In the genomic region with DNA sequence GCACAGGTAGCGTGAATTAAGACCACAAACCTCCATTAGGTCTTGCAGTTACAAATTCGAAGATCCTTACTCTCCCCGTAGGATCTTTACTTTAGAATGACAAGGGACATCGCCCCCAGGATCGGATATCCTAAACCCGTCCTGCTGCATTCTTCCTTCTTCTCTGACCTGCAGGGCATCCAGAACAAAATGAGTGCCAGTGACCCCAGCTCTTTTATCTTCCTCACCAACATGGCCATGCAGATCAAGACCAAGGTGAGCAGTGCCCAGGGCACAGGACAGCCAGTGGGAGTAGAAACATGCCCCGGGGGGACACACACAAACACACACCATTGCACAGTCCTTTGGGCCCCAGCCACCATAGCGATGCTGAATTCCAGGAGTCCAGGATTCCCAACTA, we compare ENCODE assay signal across 30 cellular contexts. TPM values are rescaled to one million over a fixed set of nuclear protein-coding genes. Genes with fewer than 3 reads are reported as not detected.
DNase-seq lines count a peak whose midpoint lies in the region; ATAC-seq, FAIRE-seq and TF ChIP-seq lines count a peak whose summit lies in the region.
"Had no signal": no experiment of that assay in that cellular context is flagged by ENCODE, and none has a peak within 500 bp of the region (broad histone marks: within the 10 kb centered on the region; RNA-seq: fewer than 3 reads in every experiment).

No MANE protein-coding gene starts in this region.

- H4K20me1 ChIP-seq in BLaER1 treated with 17β-estradiol and CSF1 and Interleukin-3, amounts not matched to agents 10 nM and 100 nM, result no peaks in the 10 kb centered on the region
- H4K20me1 ChIP-seq in IMR-90 (ENCODE audit: insufficient read depth, low read length), result no peaks in the 10 kb centered on the region
- no peaks in the 10 kb centered on the region for H4K20me1 ChIP-seq in H1 (replicated peaks in 1 of 2; ENCODE audit: control insufficient read depth in 1 of 2, insufficient read depth in 2 of 2, low read length in 2 of 2)

- WGBS in IMR-90 (ENCODE audit: extremely low coverage in 2 of 2, insufficient read length in 1 of 2), 2 experiments, result 48% methylated on average over 6 of the region's 8 CpGs; no CpG with 5 or more reads in 1 of the 2 experiments
- 64% methylated on average over 8 of the region's 8 CpGs; no CpG with 5 or more reads in 1 of the 2 experiments for WGBS in H1 (ENCODE audit: extremely low coverage in 1 of 2, insufficient coverage in 1 of 2, insufficient read length in 1 of 2, insufficient replicate concordance in 2 of 2, low coverage in 1 of 2, low lambda C conversion rate in 2 of 2, missing lambda C conversion rate in 1 of 2), 2 experiments
- WGBS in mesendoderm (ENCODE audit: extremely low coverage, insufficient coverage, low lambda C conversion rate), result no CpG with 5 or more reads among the region's 8 CpGs

- no peak for FAIRE-seq in H1 (lab: Jason Lieb, UNC)
- FAIRE-seq: GM12891, HepG2 had no signal

- H3K79me2 ChIP-seq in H1 (ENCODE audit: control insufficient read depth in 1 of 2, insufficient read depth in 2 of 2, low read length in 2 of 2), result no peaks in the 10 kb centered on the region
- H3K79me2 ChIP-seq in mesendoderm (ENCODE audit: control insufficient read depth, insufficient read depth, low read length), result no peaks in the 10 kb centered on the region

- TF ChIP-seq POLR2A in IMR-90 (IDR thresholded peaks at IDR 0.05; ENCODE audit: low read depth, low read length) (no peak), H1 (IDR thresholded peaks at IDR 0.05; ENCODE audit: control extremely low read depth in 1 of 2, low read depth in 2 of 2, low read length in 2 of 2) (no peak)

- H3K4me2 ChIP-seq in BLaER1 treated with 17β-estradiol and CSF1 and Interleukin-3, amounts not matched to agents 10 nM and 100 nM, result peak overlapping the region in 6 of 11 experiments; percentile 37 to 67 (median 59); a peak in 6 of 22 replicates
- H3K4me2 ChIP-seq in IMR-90 (ENCODE audit: low read depth, low read length) (no peak overlapping the region), H1 (ENCODE audit: insufficient read depth in 1 of 2, low read depth in 2 of 2, low read length in 2 of 2) (peak overlapping the region; percentile 41 to 48; a peak in 2 of 4 replicates), mesendoderm (ENCODE audit: low read length) (no peak overlapping the region)

- H4K91ac ChIP-seq in IMR-90 (ENCODE audit: insufficient read depth, low read depth, low read length), result no peak overlapping the region
- H4K91ac ChIP-seq in H1 (replicated peaks; ENCODE audit: insufficient read length, low read length), result peak overlapping the region; percentile 63

- no peak for TF ChIP-seq EP300 in H1 (IDR thresholded peaks at IDR 0.05; ENCODE audit: borderline replicate concordance in 1 of 2, low read depth in 2 of 2, low read length in 2 of 2)

- no TSS peak for BruUV-seq in IMR-90 (replicated peaks; lab: Mats Ljungman, UMichigan)

- intact Hi-C loops in IMR-90 (cut with micrococcal nuclease), result no loop called here

- TF ChIP-seq RAD21 in IMR-90 (IDR thresholded peaks at IDR 0.05; ENCODE audit: low read length) (no peak), H1 (IDR thresholded peaks at IDR 0.05 in 1 of 2, conservative IDR thresholded peaks at IDR 0.05 in 1 of 2; ENCODE audit: low read depth in 2 of 2, low read length in 2 of 2) (no peak)

- H2BK20ac ChIP-seq in IMR-90 (ENCODE audit: low read depth, low read length), result no peak overlapping the region
- H2BK20ac ChIP-seq in H1 (ENCODE audit: low read length), result no peak overlapping the region

- H4K5ac ChIP-seq in IMR-90 (ENCODE audit: low read depth, low read length) (no peak overlapping the region), H1 (ENCODE audit: insufficient read length, low read depth, low read length) (no peak overlapping the region), mesendoderm (ENCODE audit: low read length) (no peak overlapping the region)

- H3K79me1 ChIP-seq in IMR-90 (ENCODE audit: low read depth in 1 of 2, low read length in 2 of 2) (no peaks in the 10 kb centered on the region), H1 (ENCODE audit: low read depth, low read length) (no peaks in the 10 kb centered on the region), mesendoderm (ENCODE audit: low read length) (no peaks in the 10 kb centered on the region)

- peaks cover 0 to 11% (median 0%) of the 10 kb centered on the region in 11 experiments; a peak in 3 of 22 replicates for H3K9me3 ChIP-seq in BLaER1 treated with 17β-estradiol and CSF1 and Interleukin-3, amounts not matched to agents 10 nM and 100 nM (replicated peaks in 1 of 11)
- H3K9me3 ChIP-seq in IMR-90 (ENCODE audit: control insufficient read depth, insufficient read depth, low read length) (no peaks in the 10 kb centered on the region), H1 (ENCODE audit: insufficient read depth in 2 of 2, low read depth in 1 of 2, low read length in 1 of 2) (no peaks in the 10 kb centered on the region)
- H3K9me3 ChIP-seq: Peyer's patch had no signal

- CTCF ChIA-PET in IMR-90 (lab: Yijun Ruan, JAX), result interaction anchor here (0.7 kb wide), 1 partner anchor 9 kb away, joined by 3 read pairs; no protein-coding TSS in a partner anchor
- CTCF ChIA-PET in H1 (lab: Charles Lee; ENCODE audit: partially characterized antibody), result interaction anchor here (0.6 to 1.7 kb wide), 4 partner anchors 10 to 1756 kb away, joined by 3 to 5 read pairs (median 4); no protein-coding TSS in a partner anchor

- dilution Hi-C loops in IMR-90 (cut with HindIII; ENCODE audit: low sequenced_read_pairs, unreplicated experiment), result no loop called here

- H4K8ac ChIP-seq in IMR-90 (ENCODE audit: low read depth in 2 of 2, low read length in 2 of 2) (no peak overlapping the region), H1 (ENCODE audit: extremely low read depth, insufficient read depth, low read length) (no peak overlapping the region), mesendoderm (ENCODE audit: low read depth, low read length) (no peak overlapping the region)

- POLR2A ChIA-PET in IMR-90 (lab: Charles Lee; ENCODE audit: unreplicated experiment) (no interaction called here), H1 (lab: Charles Lee; ENCODE audit: partially characterized antibody) (interaction anchor here (0.9 kb wide), 1 partner anchor 171 kb away, joined by 4 read pairs; the partner anchor contains the start of gene OR5A2)

- H3K23ac ChIP-seq in IMR-90 (ENCODE audit: low read depth, low read length) (no peak overlapping the region), H1 (ENCODE audit: insufficient read length) (no peak overlapping the region), mesendoderm (ENCODE audit: low read length) (no peak overlapping the region)

- no peak for TF ChIP-seq CTCF in IMR-90 (conservative IDR thresholded peaks at IDR 0.05; ENCODE audit: low read depth, low read length)
- TF ChIP-seq CTCF in H1 (IDR thresholded peaks at IDR 0.05; ENCODE audit: control extremely low read depth in 1 of 3, insufficient read depth in 1 of 3, low read depth in 1 of 3, low read length in 3 of 3), result no peak

- no peaks in the 10 kb centered on the region for H3K9me1 ChIP-seq in IMR-90 (ENCODE audit: insufficient read depth, low read length)

- ATAC-seq in IMR-90 (ENCODE audit: low read depth) (no peak), GM19467 (IDR thresholded peaks at IDR 0.05; ENCODE audit: unreplicated experiment) (no peak)
- ATAC-seq: HepG2 had no signal

- H2BK120ac ChIP-seq in IMR-90 (ENCODE audit: low read depth, low read length), result no peak overlapping the region
- no peak overlapping the region for H2BK120ac ChIP-seq in H1 (replicated peaks; ENCODE audit: low read depth, low read length)
- H2BK120ac ChIP-seq in mesendoderm (ENCODE audit: low read depth, low read length), result no peak overlapping the region

- H2BK12ac ChIP-seq in H1 (ENCODE audit: low read depth, low read length), result no peak overlapping the region

- H2AK9ac ChIP-seq in IMR-90 (replicated peaks; ENCODE audit: low read depth, low read length, poor library complexity), result peak overlapping the region; percentile 34

- no peak overlapping the region for H3K4me3 ChIP-seq in BLaER1 treated with 17β-estradiol and CSF1 and Interleukin-3, amounts not matched to agents 10 nM and 100 nM
- no peak overlapping the region for H3K4me3 ChIP-seq in IMR-90 (ENCODE audit: insufficient read depth, low read depth, low read length)
- H3K4me3 ChIP-seq in H1 (ENCODE audit: extremely low read depth in 1 of 4, insufficient read depth in 2 of 4, low read depth in 3 of 4, low read length in 4 of 4), result peak overlapping the region in 1 of 4 experiments; percentile 43; a peak in 1 of 8 replicates
- no peak overlapping the region for H3K4me3 ChIP-seq in mesendoderm (ENCODE audit: low read length)
- H3K4me3 ChIP-seq: Peyer's patch, SK-N-MC had no signal

- no peak overlapping the region for H2BK5ac ChIP-seq in IMR-90 (ENCODE audit: low read depth, low read length, poor library complexity, severe bottlenecking)
- H2BK5ac ChIP-seq in H1 (ENCODE audit: low read depth, low read length), result peak overlapping the region; percentile 85; the same call in 1 of the 2 replicates
- H2BK5ac ChIP-seq in mesendoderm (ENCODE audit: low read length), result no peak overlapping the region

- no peak overlapping the region for H3K4ac ChIP-seq in IMR-90 (ENCODE audit: low read depth, low read length)
- H3K4ac ChIP-seq in H1 (replicated peaks; ENCODE audit: insufficient read length, low read depth, low read length), result no peak overlapping the region
- H3K4ac ChIP-seq in mesendoderm (ENCODE audit: low read depth, low read length), result no peak overlapping the region

- in situ Hi-C loops in IMR-90 (cut with MboI; ENCODE audit: low sequenced_read_pairs), result no loop called here

- H2AK5ac ChIP-seq in IMR-90 (ENCODE audit: low read depth, low read length) (no peak overlapping the region), H1 (ENCODE audit: low read depth, low read length) (no peak overlapping the region), mesendoderm (ENCODE audit: low read length) (no peak overlapping the region)

- no peak overlapping the region for H3K56ac ChIP-seq in IMR-90 (ENCODE audit: extremely low read depth, insufficient read depth, low read length)
- no peak overlapping the region for H3K56ac ChIP-seq in H1 (replicated peaks; ENCODE audit: insufficient read length, low read depth, low read length)
- no peak overlapping the region for H3K56ac ChIP-seq in mesendoderm (ENCODE audit: low read length)

- H3K14ac ChIP-seq in IMR-90 (replicated peaks; ENCODE audit: low read depth, low read length) (no peak overlapping the region), H1 (ENCODE audit: insufficient read length) (no peak overlapping the region)

- DNase-seq in IMR-90 (no peak), H1 (ENCODE audit: low read depth in 1 of 2, low spot score in 2 of 2) (no peak), mesendoderm (peak; percentile 64), A172 (ENCODE audit: low spot score) (no peak), HuH-7.5 (ENCODE audit: low spot score) (no peak), AML-193 (lab: John Stamatoyannopoulos, UW) (no peak)
- DNase-seq: ACHN; CD4-positive, alpha-beta T cell; DMS79; EL; GF-D8; H7; KBM-7; MV-4-11; NCI-H1105 treated with DMSO at 0.1 percent for 48 hours; NCI-H2029; NCI-H69; Peyer's patch; SIG-M5 had no signal

- no peaks in the 10 kb centered on the region for H3K36me3 ChIP-seq in BLaER1 treated with 17β-estradiol and CSF1 and Interleukin-3, amounts not matched to agents 10 nM and 100 nM
- H3K36me3 ChIP-seq in IMR-90 (ENCODE audit: control insufficient read depth, insufficient read depth, low read length) (no peaks in the 10 kb centered on the region), H1 (ENCODE audit: control insufficient read depth in 2 of 4, insufficient read depth in 4 of 4, low read length in 3 of 4) (no peaks in the 10 kb centered on the region), mesendoderm (ENCODE audit: control insufficient read depth, insufficient read depth, low read length) (no peaks in the 10 kb centered on the region)
- H3K36me3 ChIP-seq: Peyer's patch had no signal

- H2AFZ ChIP-seq in IMR-90 (replicated peaks; ENCODE audit: low read length, poor library complexity) (no peak overlapping the region), H1 (ENCODE audit: low read length) (peak overlapping the region; percentile 81)

- H3K4me1 ChIP-seq in BLaER1 treated with 17β-estradiol and CSF1 and Interleukin-3, amounts not matched to agents 10 nM and 100 nM, result peaks cover 6 to 69% (median 23%) of the 10 kb centered on the region in 10 experiments; a peak in 19 of 20 replicates
- no peaks in the 10 kb centered on the region for H3K4me1 ChIP-seq in IMR-90 (ENCODE audit: control insufficient read depth, insufficient read depth, low read length)
- peaks cover 0 to 3% (median 1%) of the 10 kb centered on the region in 4 experiments; a peak in 2 of 7 replicates for H3K4me1 ChIP-seq in H1 (replicated peaks in 1 of 4; ENCODE audit: control insufficient read depth in 3 of 4, insufficient read depth in 4 of 4, low read length in 3 of 4)
- no peaks in the 10 kb centered on the region for H3K4me1 ChIP-seq in mesendoderm (ENCODE audit: control insufficient read depth, low read depth, low read length)
- H3K4me1 ChIP-seq: Peyer's patch had no signal

- H3K18ac ChIP-seq in IMR-90 (ENCODE audit: low read depth, low read length) (no peak overlapping the region), H1 (ENCODE audit: extremely low read depth, low read length) (peak overlapping the region; percentile 78; the same call in 1 of the 2 replicates), mesendoderm (ENCODE audit: low read length) (no peak overlapping the region)

- peak overlapping the region in 1 of 11 experiments; percentile 73; a peak in 1 of 22 replicates for H3K27ac ChIP-seq in BLaER1 treated with 17β-estradiol and CSF1 and Interleukin-3, amounts not matched to agents 10 nM and 100 nM
- H3K27ac ChIP-seq in IMR-90 (ENCODE audit: insufficient read depth, low read length) (no peak overlapping the region), H1 (ENCODE audit: low read depth, low read length) (no peak overlapping the region), mesendoderm (ENCODE audit: low read depth, low read length) (no peak overlapping the region)
- H3K27ac ChIP-seq: 22Rv1, Peyer's patch, SK-N-MC had no signal

- H3K9ac ChIP-seq in BLaER1 treated with 17β-estradiol and CSF1 and Interleukin-3, amounts not matched to agents 10 nM and 100 nM, result no peak overlapping the region
- H3K9ac ChIP-seq in IMR-90 (ENCODE audit: low read depth, low read length) (no peak overlapping the region), H1 (replicated peaks in 1 of 4; ENCODE audit: extremely low read depth in 1 of 4, low read depth in 3 of 4, low read length in 3 of 4) (no peak overlapping the region; a peak in 1 of 7 replicates), mesendoderm (ENCODE audit: low read length) (no peak overlapping the region)

- no peak overlapping the region for H2BK15ac ChIP-seq in IMR-90 (ENCODE audit: low read depth, low read length)
- H2BK15ac ChIP-seq in H1 (ENCODE audit: low read length), result no peak overlapping the region
- H2BK15ac ChIP-seq in mesendoderm (replicated peaks; ENCODE audit: low read depth), result no peak overlapping the region

- H3K27me3 ChIP-seq in BLaER1 treated with 17β-estradiol and CSF1 and Interleukin-3, amounts not matched to agents 10 nM and 100 nM, result no peaks in the 10 kb centered on the region
- H3K27me3 ChIP-seq in IMR-90 (ENCODE audit: control insufficient read depth, insufficient read depth, low read length) (peaks cover 5% of the 10 kb centered on the region), H1 (replicated peaks in 1 of 4; ENCODE audit: control insufficient read depth in 3 of 4, extremely low read depth in 1 of 4, insufficient read depth in 3 of 4, low read length in 3 of 4) (no peaks in the 10 kb centered on the region), mesendoderm (ENCODE audit: insufficient read depth, low read length, poor library complexity) (no peaks in the 10 kb centered on the region)
- H3K27me3 ChIP-seq: Peyer's patch had no signal

- no peaks in the 10 kb centered on the region for H3K23me2 ChIP-seq in H1 (ENCODE audit: low read depth, low read length)

RNA-seq across cellular contexts. Expression of gene MPEG1, which starts 42.6 kb away (rescaled TPM):
- total RNA-seq in IMR-90 (2012; rRNA removed), result not detected in 2 replicates
- polyA plus RNA-seq in IMR-90 (2012; rRNA removed), result not detected in 2 replicates
- not detected in 2 replicates for polyA plus RNA-seq in IMR-90 (2012; cell fraction: cytosol; rRNA removed)
- not detected in 2 replicates for polyA plus RNA-seq in IMR-90 (2012; cell fraction: nucleus; rRNA removed; ENCODE audit: low replicate concordance)
- total RNA-seq in H1 (2021; fragmentation: NEBNext Ultra II Directional; extraction: Animal tissue kit (Norgen Biotek cat#: 25700)), result not detected in 2 replicates
- not detected in 2 replicates for polyA plus RNA-seq in H1 (2011; rRNA removed)
- not detected for polyA plus RNA-seq in H1 (2011; cell fraction: cytosol; rRNA removed)
- polyA plus RNA-seq in H1 (2011; cell fraction: nucleus; rRNA removed), result not detected
- not detected in 4 replicates for polyA plus RNA-seq in H1 (2012, experiment 1 of 2)
- polyA plus RNA-seq in H1 (2012, experiment 2 of 2), result not detected
- polyA plus RNA-seq in H1 (2013, experiment 1 of 2), result not detected
- polyA plus RNA-seq in H1 (2013, experiment 2 of 2), result not detected
- not detected in 2 replicates for polyA minus RNA-seq in H1 (2011; rRNA and poly(A)+ RNA removed)
- polyA minus RNA-seq in H1 (2011; cell fraction: cytosol; rRNA and poly(A)+ RNA removed), result not detected
- not detected for polyA minus RNA-seq in H1 (2011; cell fraction: nucleus; rRNA and poly(A)+ RNA removed)
- polyA plus RNA-seq in mesendoderm (2013, experiment 1 of 2), result not detected
- polyA plus RNA-seq in mesendoderm (2013, experiment 2 of 2), result not detected
- total RNA-seq in A172 (2014; rRNA removed; shearing (Covaris generic)), result not detected in 2 replicates
- total RNA-seq: H7, HepG2, HT1080, LHCN-M2, MCF 10A, NCI-H460 had no signal
- polyA plus RNA-seq: BJ, HepG2 had no signal

Comparison
In these comparisons a context has a peak if more than half of its experiments do, and no peak if none do; other contexts are left out.
1. H3K4me2 ChIP-seq: peak in BLaER1 treated with 17β-estradiol and CSF1 and Interleukin-3, amounts not matched to agents 10 nM and 100 nM (6 of 11) and H1 (2 of 2); none in IMR-90 (single experiment) and mesendoderm (single experiment).